1 cellular context compared by ENCODE assay signal in the genomic region with DNA sequence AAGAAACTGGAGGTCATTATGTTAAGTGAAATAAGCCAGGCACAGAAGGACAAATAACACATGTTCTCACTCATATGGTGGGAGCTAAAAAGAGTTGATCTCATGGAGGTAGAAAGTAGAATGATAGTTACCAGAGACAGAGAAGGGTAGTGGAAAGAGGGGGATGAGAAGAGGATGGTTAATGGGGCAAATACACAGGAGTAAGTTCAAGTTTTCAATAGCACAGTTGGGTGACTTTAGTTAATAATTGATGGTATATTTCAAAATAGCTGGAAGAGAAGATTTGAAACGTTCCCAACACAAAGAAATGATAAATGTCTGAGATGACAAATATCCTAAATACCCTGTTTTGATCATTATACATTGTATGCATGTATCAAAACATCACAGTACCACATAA.
TF ChIP-seq lines count a peak whose summit lies in the region.

No MANE protein-coding gene starts in this region.

TF ChIP-seq in A549, 52 proteins besides CTCF, POLR2A, EP300 and RAD21 (continued from another document):
- TF ChIP-seq REST (IDR thresholded peaks at IDR 0.05) (no peak), PHF8 (IDR thresholded peaks at IDR 0.05; ENCODE audit: borderline replicate concordance, low read depth) (no peak), HES2 (IDR thresholded peaks at IDR 0.05) (no peak), FOSL2 (IDR thresholded peaks at IDR 0.05) (no peak), FOSL2 (CRISPR knock-in tag; IDR thresholded peaks at IDR 0.05) (no peak)
TF ChIP-seq in A549: peak in this region for 0.
